27 cellular contexts compared by ENCODE assay signal in the genomic region with DNA sequence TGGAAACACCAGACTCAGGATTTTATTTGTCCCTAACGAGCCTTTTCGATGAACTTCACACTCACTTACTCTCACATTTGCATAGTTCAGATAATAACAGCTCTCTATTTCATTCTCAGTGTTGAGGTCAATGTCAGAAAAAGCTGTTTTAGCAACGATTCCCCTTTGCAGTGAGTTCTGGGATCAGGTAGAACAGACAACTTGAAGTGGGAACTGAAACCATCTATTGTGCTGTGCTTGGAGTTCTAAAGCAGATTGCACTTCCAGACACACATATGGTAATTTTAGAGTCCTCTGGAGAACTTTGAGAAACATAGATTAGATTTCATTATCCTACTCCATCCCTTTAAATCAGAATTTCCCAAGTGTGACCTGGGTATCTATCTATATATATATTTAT.
"Had no signal": no experiment of that assay in that cellular context is flagged by ENCODE, and none has a peak within 500 bp of the region (broad histone marks: within the 10 kb centered on the region; RNA-seq: fewer than 3 reads in every experiment).

No MANE protein-coding gene starts in this region.

- DNase-seq: activated CD4-positive, alpha-beta memory T cell treated with anti-CD3 and anti-CD28 coated beads, Interleukin-2, amount 10 ng/mL, durations not matched to agents 7 days and 5 days; activated CD4-positive, alpha-beta T cell treated with anti-CD3 and anti-CD28 coated beads for 1 hour; activated CD4-positive, alpha-beta T cell treated with anti-CD3 and anti-CD28 coated beads for 4 hours; activated CD4-positive, alpha-beta T cell treated with anti-CD3 and anti-CD28 coated beads, Interleukin-2, amount 10 ng/mL, durations not matched to agents 7 days and 5 days; activated CD4-positive, alpha-beta T cell treated with anti-CD3 and anti-CD28 coated beads, Interleukin-2, amount 50 U/mL, for 4 hours; activated CD8-positive, alpha-beta memory T cell treated with anti-CD3 and anti-CD28 coated beads, Interleukin-2, amount 50 U/mL, for 48 hours; activated effector memory CD4-positive, alpha-beta T cell treated with Interleukin-2 at 50 U/mL for 16 hours; activated gamma-delta T cell treated with Interleukin-2 at 50 U/mL for 16 hours; activated naive CD4-positive, alpha-beta T cell treated with anti-CD3 and anti-CD28 coated beads, Interleukin-2, amount 50 U/mL, for 16 hours; activated naive CD4-positive, alpha-beta T cell treated with Interleukin-2 at 50 U/mL for 16 hours; activated T-cell treated with anti-CD3 and anti-CD28 coated beads for 4 hours; activated T-cell treated with anti-CD3 and anti-CD28 coated beads, Interleukin-2, amount 50 U/mL, for 24 hours; activated T-cell treated with anti-CD3 and anti-CD28 coated beads, Interleukin-2, amount 50 U/mL, for 72 hours; amniotic stem cell; brain microvascular endothelial cell; dorsolateral prefrontal cortex; effector memory CD8-positive, alpha-beta T cell; esophagus squamous epithelium; foreskin melanocyte; head of caudate nucleus; hippocampal formation; T-helper 2 cell had no signal

- H3K4me1 ChIP-seq: esophagus squamous epithelium had no signal

- H3K36me3 ChIP-seq: brain microvascular endothelial cell, esophagus squamous epithelium, gastroesophageal sphincter had no signal

- ATAC-seq: activated T-cell treated with anti-CD3 and anti-CD28 coated beads, Interleukin-2, amount 50 U/mL, for 72 hours; effector memory CD8-positive, alpha-beta T cell; gastroesophageal sphincter; WTC11 had no signal

- H3K4me3 ChIP-seq: coronary artery, dorsolateral prefrontal cortex, esophagus squamous epithelium, gastroesophageal sphincter had no signal

- H3K9me3 ChIP-seq: esophagus squamous epithelium, gastroesophageal sphincter had no signal

- H3K27ac ChIP-seq: brain microvascular endothelial cell, coronary artery, epithelial cell of prostate, esophagus squamous epithelium, gastroesophageal sphincter, VCaP had no signal

- H3K27me3 ChIP-seq: brain microvascular endothelial cell, dorsolateral prefrontal cortex, esophagus squamous epithelium, gastroesophageal sphincter had no signal
